ENCODE assay signal across 8 cellular contexts in genomic region chr5:52798952-52799351, GRCh38. TPM values are rescaled to one million over a fixed set of nuclear protein-coding genes. Genes with fewer than 3 reads are reported as not detected.
DNase-seq lines count a peak whose midpoint lies in the region; ATAC-seq and TF ChIP-seq lines count a peak whose summit lies in the region.

No MANE protein-coding gene starts in this region.

- TF ChIP-seq CTCF in testis (IDR thresholded peaks at IDR 0.05): no peak

- no peaks in the 10 kb centered on the region for H3K27me3 ChIP-seq in testis

- intact Hi-C loops in activated T-helper 2 cell treated with anti-CD3 and anti-CD28 coated beads, Interferon-gamma antibody, Interleukin-2, Interleukin-4, amounts not matched to agents 10 μg/mL and 5 μg/mL and 100 μg/mL, durations not matched to agents 14 hours and 24 hours and 36 hours (cut with micrococcal nuclease): loop anchor here (1.0 kb wide), 1 partner anchor 12 kb away; the partner anchor contains the start of genes ITGA1 and PELO
- intact Hi-C loops in testis (cut with DNase I; ENCODE audit: low total_unique reads): no loop called here

- H3K4me1 Mint-ChIP-seq in activated CD4-positive, alpha-beta T cell treated with anti-CD3 and anti-CD28 coated beads, Interleukin-2, amount 10 ng/mL, durations not matched to agents 7 days and 5 days: peaks cover 46% of the 10 kb centered on the region
- H3K4me1 Mint-ChIP-seq in activated T-helper 2 cell treated with anti-CD3 and anti-CD28 coated beads, Interferon-gamma antibody, Interleukin-2, Interleukin-4, amounts not matched to agents 10 μg/mL and 5 μg/mL and 100 μg/mL, durations not matched to agents 14 hours and 24 hours and 36 hours (ENCODE audit: low read depth): peaks cover 47% of the 10 kb centered on the region

- CTCF ChIA-PET in activated CD4-positive, alpha-beta T cell treated with anti-CD3 and anti-CD28 coated beads, Interleukin-2, amount 10 ng/mL, durations not matched to agents 7 days and 5 days (lab: Charles Lee): interaction anchor here (0.6 to 1.6 kb wide), 10 partner anchors 9 to 150 kb away, joined by 3 to 8 read pairs (median 4); partner anchors contain the start of genes ITGA1 and PELO

- H3K9me3 Mint-ChIP-seq in activated CD4-positive, alpha-beta T cell treated with anti-CD3 and anti-CD28 coated beads, Interleukin-2, amount 10 ng/mL, durations not matched to agents 7 days and 5 days: no peaks in the 10 kb centered on the region
- H3K9me3 Mint-ChIP-seq in activated T-helper 2 cell treated with anti-CD3 and anti-CD28 coated beads, Interferon-gamma antibody, Interleukin-2, Interleukin-4, amounts not matched to agents 10 μg/mL and 5 μg/mL and 100 μg/mL, durations not matched to agents 14 hours and 24 hours and 36 hours: no peaks in the 10 kb centered on the region

- H3K4me3 ChIP-seq in testis: peak overlapping the region; percentile 72 to 84

- H3K4me3 Mint-ChIP-seq in activated CD4-positive, alpha-beta T cell treated with anti-CD3 and anti-CD28 coated beads, Interleukin-2, amount 10 ng/mL, durations not matched to agents 7 days and 5 days: peak overlapping the region; percentile 94
- peak overlapping the region; percentile 91 for H3K4me3 Mint-ChIP-seq in activated T-helper 2 cell treated with anti-CD3 and anti-CD28 coated beads, Interferon-gamma antibody, Interleukin-2, Interleukin-4, amounts not matched to agents 10 μg/mL and 5 μg/mL and 100 μg/mL, durations not matched to agents 14 hours and 24 hours and 36 hours (ENCODE audit: low read depth)

- H3K36me3 Mint-ChIP-seq in activated CD4-positive, alpha-beta T cell treated with anti-CD3 and anti-CD28 coated beads, Interleukin-2, amount 10 ng/mL, durations not matched to agents 7 days and 5 days (ENCODE audit: low read depth): peaks cover 12% of the 10 kb centered on the region
- peaks cover 34% of the 10 kb centered on the region for H3K36me3 Mint-ChIP-seq in activated T-helper 2 cell treated with anti-CD3 and anti-CD28 coated beads, Interferon-gamma antibody, Interleukin-2, Interleukin-4, amounts not matched to agents 10 μg/mL and 5 μg/mL and 100 μg/mL, durations not matched to agents 14 hours and 24 hours and 36 hours (ENCODE audit: low read depth)

- H3K27me3 Mint-ChIP-seq in activated CD4-positive, alpha-beta T cell treated with anti-CD3 and anti-CD28 coated beads, Interleukin-2, amount 10 ng/mL, durations not matched to agents 7 days and 5 days: no peaks in the 10 kb centered on the region
- peaks cover 9% of the 10 kb centered on the region for H3K27me3 Mint-ChIP-seq in activated T-helper 2 cell treated with anti-CD3 and anti-CD28 coated beads, Interferon-gamma antibody, Interleukin-2, Interleukin-4, amounts not matched to agents 10 μg/mL and 5 μg/mL and 100 μg/mL, durations not matched to agents 14 hours and 24 hours and 36 hours (ENCODE audit: low read depth)

- no peaks in the 10 kb centered on the region for H3K9me3 ChIP-seq in testis

- H3K4me1 ChIP-seq in testis: peaks cover 19% of the 10 kb centered on the region

- H3K36me3 ChIP-seq in testis (ENCODE audit: low read depth, missing control alignments): no peaks in the 10 kb centered on the region

- ATAC-seq in HG02852 (IDR thresholded peaks at IDR 0.05; ENCODE audit: unreplicated experiment) (no peak), HG03520 (IDR thresholded peaks at IDR 0.05; ENCODE audit: unreplicated experiment) (no peak)

- no peak overlapping the region for H3K27ac Mint-ChIP-seq in activated CD4-positive, alpha-beta T cell treated with anti-CD3 and anti-CD28 coated beads, Interleukin-2, amount 10 ng/mL, durations not matched to agents 7 days and 5 days
- no peak overlapping the region for H3K27ac Mint-ChIP-seq in activated T-helper 2 cell treated with anti-CD3 and anti-CD28 coated beads, Interferon-gamma antibody, Interleukin-2, Interleukin-4, amounts not matched to agents 10 μg/mL and 5 μg/mL and 100 μg/mL, durations not matched to agents 14 hours and 24 hours and 36 hours

- DNase-seq in activated CD4-positive, alpha-beta T cell treated with anti-CD3 and anti-CD28 coated beads, Interleukin-2, amount 10 ng/mL, durations not matched to agents 7 days and 5 days: no peak
- DNase-seq in activated CD4-positive, alpha-beta T cell treated with anti-CD3 and anti-CD28 coated beads for 1 hour: no peak
- DNase-seq in activated T-helper 2 cell treated with anti-CD3 and anti-CD28 coated beads, Interferon-gamma antibody, Interleukin-2, Interleukin-4, amounts not matched to agents 10 μg/mL and 5 μg/mL and 100 μg/mL, durations not matched to agents 14 hours and 24 hours and 36 hours (ENCODE audit: low spot score): no peak
- DNase-seq in kidney glomerular epithelial cell (lab: John Stamatoyannopoulos, UW) (peak; percentile 78), testis (no peak)
- no peak for DNase-seq in activated CD4-positive, alpha-beta T cell treated with anti-CD3 and anti-CD28 coated beads, Interleukin-2, amount 50 U/mL, for 4 hours

- no peak for TF ChIP-seq POLR2A in testis (IDR thresholded peaks at IDR 0.05)

- POLR2A ChIA-PET in activated CD4-positive, alpha-beta T cell treated with anti-CD3 and anti-CD28 coated beads, Interleukin-2, amount 10 ng/mL, durations not matched to agents 7 days and 5 days (lab: Charles Lee): interaction anchor here (1.3 kb wide), 1 partner anchor 306 kb away, joined by 3 read pairs; no protein-coding TSS in a partner anchor

- peak overlapping the region; percentile 92 to 93 for H3K27ac ChIP-seq in testis

- 6 to 7% methylated on average over 4 of the region's 4 CpGs for WGBS in testis, 2 donors

RNA-seq across cellular contexts. Expression of gene ITGA1, which starts 11.2 kb away (rescaled TPM):
- total RNA-seq in activated CD4-positive, alpha-beta T cell treated with anti-CD3 and anti-CD28 coated beads, Interleukin-2, amount 10 ng/mL, durations not matched to agents 7 days and 5 days: 1 to 10 TPM; 2.6 to 3.2 TPM
- 0.59 and 0.76 TPM in 2 replicates for total RNA-seq in activated T-helper 2 cell treated with anti-CD3 and anti-CD28 coated beads, Interferon-gamma antibody, Interleukin-2, Interleukin-4, amounts not matched to agents 10 μg/mL and 5 μg/mL and 100 μg/mL, durations not matched to agents 14 hours and 24 hours and 36 hours
- total RNA-seq in testis: 1 to 10 TPM; 7.3 to 8.1 TPM
- 7.5 TPM for polyA plus RNA-seq in testis (ENCODE audit: insufficient read depth, low read depth, low replicate concordance)

RNA-seq across cellular contexts. Expression of gene PELO, which starts 11.2 kb away (rescaled TPM):
- total RNA-seq in activated CD4-positive, alpha-beta T cell treated with anti-CD3 and anti-CD28 coated beads, Interleukin-2, amount 10 ng/mL, durations not matched to agents 7 days and 5 days: 1 to 10 TPM; 7.8 to 9.3 TPM
- total RNA-seq in activated T-helper 2 cell treated with anti-CD3 and anti-CD28 coated beads, Interferon-gamma antibody, Interleukin-2, Interleukin-4, amounts not matched to agents 10 μg/mL and 5 μg/mL and 100 μg/mL, durations not matched to agents 14 hours and 24 hours and 36 hours: 14.4 and 17.1 TPM in 2 replicates
- 1 to 10 TPM; 9.0 to 9.4 TPM for total RNA-seq in testis
- polyA plus RNA-seq in testis (ENCODE audit: insufficient read depth, low read depth, low replicate concordance): 10.6 TPM
